ENCODE assay signal across 9 cellular contexts in the genomic region with DNA sequence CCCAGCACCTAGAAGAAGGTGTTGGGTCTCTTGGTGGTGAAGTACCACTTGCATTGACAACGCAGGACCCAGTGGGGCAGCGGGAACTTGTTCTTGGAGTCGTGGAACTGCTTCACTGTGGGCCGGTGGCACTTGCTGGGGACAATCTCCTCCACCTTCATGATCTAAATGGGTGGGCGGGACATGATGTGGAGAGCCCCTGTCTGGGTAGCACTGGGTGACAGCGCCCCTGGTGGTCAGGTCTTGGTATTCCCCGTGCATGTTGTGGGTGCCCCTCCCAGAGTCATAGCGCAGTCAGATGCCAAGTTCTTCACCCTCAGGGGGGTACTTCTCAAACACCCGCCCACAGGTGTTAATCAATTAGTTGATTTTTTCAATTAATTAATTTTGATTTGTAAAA.
DNase-seq lines count a peak whose midpoint lies in the region; ATAC-seq and TF ChIP-seq lines count a peak whose summit lies in the region.
"Had no signal": no experiment of that assay in that cellular context is flagged by ENCODE, and none has a peak within 500 bp of the region (broad histone marks: within the 10 kb centered on the region; RNA-seq: fewer than 3 reads in every experiment).

No MANE protein-coding gene starts in this region.

- no peak overlapping the region for H3K27ac Mint-ChIP-seq in HFFc6

- TF ChIP-seq POLR2A in gastrocnemius medialis (IDR thresholded peaks at IDR 0.05), result no peak

- TF ChIP-seq CTCF in GM12872 (IDR thresholded peaks at IDR 0.05; ENCODE audit: insufficient read depth, low read depth, low read length) (peak; percentile 76), HFFc6 (IDR thresholded peaks at IDR 0.05) (peak; percentile 31; the same call in 1 of the 2 replicates), gastrocnemius medialis (IDR thresholded peaks at IDR 0.05 in 4 of 5, conservative IDR thresholded peaks at IDR 0.05 in 1 of 5) (peak in 3 of 5 experiments; percentile 10 to 28 (median 17))

- in situ Hi-C loops in gastrocnemius medialis (cut with MboI; ENCODE audit: low sequenced_read_pairs in 4 of 4), result no loop called here

- intact Hi-C loops in gastrocnemius medialis (cut with DNase I; ENCODE audit: low total_unique reads), result no loop called here

- no peaks in the 10 kb centered on the region for H3K9me3 ChIP-seq in gastrocnemius medialis
- H3K9me3 ChIP-seq: heart right ventricle had no signal

- no peaks in the 10 kb centered on the region for H3K4me1 Mint-ChIP-seq in HFFc6 (ENCODE audit: low read depth)

- H3K4me3 ChIP-seq in gastrocnemius medialis, result no peak overlapping the region
- H3K4me3 ChIP-seq: cardiac muscle cell, heart right ventricle had no signal

- H3K36me3 Mint-ChIP-seq in HFFc6 (ENCODE audit: low read depth), result no peaks in the 10 kb centered on the region

- peaks cover 0 to 15% of the 10 kb centered on the region in 2 donors for H3K36me3 ChIP-seq in gastrocnemius medialis
- H3K36me3 ChIP-seq: cardiac muscle cell, heart right ventricle had no signal

- no peak for ATAC-seq in gastrocnemius medialis
- no peak for ATAC-seq in HG03095 (IDR thresholded peaks at IDR 0.05; ENCODE audit: unreplicated experiment)
- ATAC-seq in HG02588 (IDR thresholded peaks at IDR 0.05; ENCODE audit: unreplicated experiment), result no peak
- ATAC-seq: heart right ventricle had no signal

- no peaks in the 10 kb centered on the region for H3K27me3 Mint-ChIP-seq in HFFc6 (ENCODE audit: insufficient read depth)

- H3K27ac ChIP-seq in gastrocnemius medialis, result no peak overlapping the region
- H3K27ac ChIP-seq: cardiac muscle cell, heart right ventricle had no signal

- no peak overlapping the region for H3K4me3 Mint-ChIP-seq in HFFc6

- no peak for DNase-seq in HFFc6
- DNase-seq in activated CD4-positive, alpha-beta T cell treated with anti-CD3 and anti-CD28 coated beads, Interleukin-2, amount 50 U/mL, for 48 hours, result peak; percentile 26 to 35
- no peak for DNase-seq in gastrocnemius medialis
- no peak for DNase-seq in Ammon's horn (ENCODE audit: low spot score)
- DNase-seq: heart right ventricle had no signal

- H3K9me3 Mint-ChIP-seq in HFFc6, result peaks cover 77% of the 10 kb centered on the region

- H3K4me1 ChIP-seq in gastrocnemius medialis, result peaks cover 6 to 36% of the 10 kb centered on the region in 2 donors

- no peaks in the 10 kb centered on the region for H3K27me3 ChIP-seq in gastrocnemius medialis
- H3K27me3 ChIP-seq: cardiac muscle cell had no signal

Comparison
In these comparisons a context has a peak if more than half of its experiments do, and no peak if none do; other contexts are left out.
1. CTCF ChIP-seq: peak in every context shown above with its lines; median percentile 76 in GM12872; 31 in HFFc6; 17 in gastrocnemius medialis.
2. DNase-seq: peak in activated CD4-positive, alpha-beta T cell treated with anti-CD3 and anti-CD28 coated beads, Interleukin-2, amount 50 U/mL, for 48 hours (2 of 2); none in HFFc6 (single experiment), gastrocnemius medialis (0 of 2) and Ammon's horn (single experiment).